Comparison of ENCODE assay signal across 8 cellular contexts in genomic region chr5:137743031-137743640, GRCh38. TPM values are rescaled to one million over a fixed set of nuclear protein-coding genes. Genes with fewer than 3 reads are reported as not detected.
A peak's percentile ranks its signal among the peaks of the same experiment; 100 is the strongest.
DNase-seq lines count a peak whose midpoint lies in the region; ATAC-seq, FAIRE-seq and TF ChIP-seq lines count a peak whose summit lies in the region.

No MANE protein-coding gene starts in this region.

- no peak for FAIRE-seq in bronchial epithelial cell (lab: Jason Lieb, UNC)

- no peaks in the 10 kb centered on the region for H3K36me3 Mint-ChIP-seq in T-helper 2 cell treated with Interferon-gamma antibody and Interleukin-4, amounts not matched to agents 5 μg/mL and 100 μg/mL, for 36 hours (ENCODE audit: low read depth)

- DNase-seq in GM03348 (ENCODE audit: low spot score) (peak; percentile 65), NCI-H1694 (lab: John Stamatoyannopoulos, UW) (peak; percentile 51), bronchial epithelial cell (ENCODE audit: low read depth) (peak; percentile 64), islet precursor cell (peak; percentile 72)
- peak; percentile 41 for DNase-seq in T-helper 2 cell treated with Interferon-gamma antibody and Interleukin-4, amounts not matched to agents 5 μg/mL and 100 μg/mL, for 36 hours (ENCODE audit: low spot score)
- DNase-seq in stimulated activated CD4-positive, alpha-beta T cell treated with anti-CD3 and anti-CD28 coated beads, Interleukin-2, amount 100 ng/mL, for 4 hours (ENCODE audit: low read depth), result peak; percentile 54

- peaks cover 5% of the 10 kb centered on the region for H3K4me1 Mint-ChIP-seq in T-helper 2 cell treated with Interferon-gamma antibody and Interleukin-4, amounts not matched to agents 5 μg/mL and 100 μg/mL, for 36 hours (ENCODE audit: low read depth)

- H3K4me3 Mint-ChIP-seq in T-helper 2 cell treated with Interferon-gamma antibody and Interleukin-4, amounts not matched to agents 5 μg/mL and 100 μg/mL, for 36 hours, result no peak overlapping the region

- peaks cover 2% of the 10 kb centered on the region for H3K27me3 Mint-ChIP-seq in T-helper 2 cell treated with Interferon-gamma antibody and Interleukin-4, amounts not matched to agents 5 μg/mL and 100 μg/mL, for 36 hours (ENCODE audit: low read depth)

- no peaks in the 10 kb centered on the region for H3K27me3 ChIP-seq in bronchial epithelial cell (ENCODE audit: control insufficient read depth, insufficient read depth, low read length)

- peak; percentile 66 for TF ChIP-seq CTCF in bronchial epithelial cell (IDR thresholded peaks at IDR 0.05; ENCODE audit: insufficient read depth, low read length, severe bottlenecking)

- no peak overlapping the region for H3K27ac Mint-ChIP-seq in T-helper 2 cell treated with Interferon-gamma antibody and Interleukin-4, amounts not matched to agents 5 μg/mL and 100 μg/mL, for 36 hours

- ATAC-seq in HG02571 (IDR thresholded peaks at IDR 0.05; ENCODE audit: unreplicated experiment) (peak; percentile 61), HG02588 (IDR thresholded peaks at IDR 0.05; ENCODE audit: unreplicated experiment) (no peak)

- H3K9me3 Mint-ChIP-seq in T-helper 2 cell treated with Interferon-gamma antibody and Interleukin-4, amounts not matched to agents 5 μg/mL and 100 μg/mL, for 36 hours, result no peaks in the 10 kb centered on the region

- no peak overlapping the region for H3K4me3 ChIP-seq in bronchial epithelial cell (ENCODE audit: low read depth, low read length)

- H3K36me3 ChIP-seq in bronchial epithelial cell (ENCODE audit: control insufficient read depth, insufficient read depth, low read length), result no peaks in the 10 kb centered on the region

RNA-seq across cellular contexts. Expression of gene KLHL3, which starts 7.2 kb away (rescaled TPM):
- 0.53 and 0.90 TPM in 2 replicates for total RNA-seq in bronchial epithelial cell

RNA-seq across cellular contexts. Expression of gene HNRNPA0, which starts 11.0 kb away (rescaled TPM):
- 18.3 and 22.1 TPM in 2 replicates for total RNA-seq in bronchial epithelial cell
